In the genomic region with DNA sequence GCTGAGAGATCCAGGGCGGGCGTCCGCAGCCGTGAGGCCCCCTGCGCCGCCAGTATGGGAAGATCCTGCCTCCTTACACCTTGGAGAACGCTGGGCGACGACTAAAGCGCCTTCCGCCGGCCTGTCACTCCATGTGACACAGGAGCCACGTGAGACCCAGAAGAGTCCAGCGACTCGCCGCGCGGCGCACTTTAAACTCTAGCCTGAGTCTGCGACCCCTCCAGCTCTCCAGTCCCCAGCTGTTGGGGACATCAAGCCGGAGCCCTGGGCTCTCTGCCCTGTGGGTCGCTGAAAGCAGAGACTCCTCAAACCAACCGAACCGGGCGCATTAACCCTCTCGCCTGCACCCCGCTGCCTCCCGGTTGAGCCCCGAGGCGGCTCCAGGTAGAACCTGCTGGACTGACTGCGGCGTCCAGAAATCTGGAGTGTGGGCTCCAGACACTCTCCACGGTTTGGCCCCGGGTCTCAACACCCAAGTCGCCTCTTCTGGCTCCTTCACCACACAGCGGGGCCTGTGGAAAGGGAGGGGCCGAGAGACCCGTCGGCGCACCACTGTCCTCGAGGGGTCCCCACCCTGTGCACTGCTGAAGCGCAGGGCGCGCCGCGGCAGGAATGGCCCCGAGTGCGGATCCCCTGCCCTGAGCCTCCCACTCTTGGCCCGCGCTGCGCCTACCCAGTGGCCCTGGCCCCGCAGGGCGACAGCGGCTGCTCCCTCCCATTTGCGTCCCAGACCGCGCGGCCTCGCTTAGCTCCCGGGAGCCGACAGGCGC, we compare ENCODE assay signal across 8 cellular contexts. TPM values are rescaled to one million over a fixed set of nuclear protein-coding genes. Genes with fewer than 3 reads are reported as not detected.
A peak's percentile ranks its signal among the peaks of the same experiment; 100 is the strongest.
DNase-seq lines count a peak whose midpoint lies in the region; ATAC-seq, FAIRE-seq and TF ChIP-seq lines count a peak whose summit lies in the region.

No MANE protein-coding gene starts in this region.

- ATAC-seq in naive thymus-derived CD4-positive, alpha-beta T cell, result no peak
- no peak for ATAC-seq in HG03039 (IDR thresholded peaks at IDR 0.05; ENCODE audit: unreplicated experiment)

- H2BK5ac ChIP-seq in H1 (ENCODE audit: low read depth, low read length), result peak overlapping the region; percentile 37; the same call in 1 of the 2 replicates

- TF ChIP-seq RAD21 in H1 (IDR thresholded peaks at IDR 0.05 in 1 of 2, conservative IDR thresholded peaks at IDR 0.05 in 1 of 2; ENCODE audit: low read depth in 2 of 2, low read length in 2 of 2), result no peak

- FAIRE-seq in H1 (lab: Jason Lieb, UNC) (no peak), D721Med (lab: Jason Lieb, UNC) (no peak)

- POLR2A ChIA-PET in H1 (lab: Charles Lee; ENCODE audit: partially characterized antibody), result interaction anchor here (0.6 to 0.7 kb wide), 2 partner anchors 15 to 195 kb away, joined by 3 read pairs; no protein-coding TSS in a partner anchor
- POLR2A ChIA-PET in naive thymus-derived CD4-positive, alpha-beta T cell (lab: Charles Lee), result interaction anchor here (1.2 to 1.5 kb wide), 4 partner anchors 44 to 218 kb away, joined by 4 to 6 read pairs (median 4); no protein-coding TSS in a partner anchor

- no peak for TF ChIP-seq POLR2A in H1 (IDR thresholded peaks at IDR 0.05; ENCODE audit: control extremely low read depth in 1 of 2, low read depth in 2 of 2, low read length in 2 of 2)

- H3K27me3 Mint-ChIP-seq in naive thymus-derived CD4-positive, alpha-beta T cell, result peaks cover 0 to 34% (median 0%) of the 10 kb centered on the region in 5 donors

- H3K36me3 Mint-ChIP-seq in naive thymus-derived CD4-positive, alpha-beta T cell, result peaks cover 0 to 8% (median 0%) of the 10 kb centered on the region in 5 donors

- H3K4me3 ChIP-seq in H1 (ENCODE audit: extremely low read depth in 1 of 4, insufficient read depth in 2 of 4, low read depth in 3 of 4, low read length in 4 of 4), result peak overlapping the region; percentile 54 to 91 (median 68)
- H3K4me3 ChIP-seq in naive thymus-derived CD4-positive, alpha-beta T cell (ENCODE audit: low read length), result peak overlapping the region; percentile 92
- H3K4me3 ChIP-seq in tibial artery, result peak overlapping the region; percentile 55 to 68

- peak overlapping the region; percentile 46 for H4K91ac ChIP-seq in H1 (replicated peaks; ENCODE audit: insufficient read length, low read length)

- peak overlapping the region; percentile 33 for H3K56ac ChIP-seq in H1 (replicated peaks; ENCODE audit: insufficient read length, low read depth, low read length)

- H2BK15ac ChIP-seq in H1 (ENCODE audit: low read length), result no peak overlapping the region

- CTCF ChIA-PET in H1 (lab: Charles Lee; ENCODE audit: partially characterized antibody), result interaction anchor here (0.6 to 2.7 kb wide), 6 partner anchors 9 to 561 kb away, joined by 3 to 8 read pairs (median 4); no protein-coding TSS in a partner anchor
- CTCF ChIA-PET in naive thymus-derived CD4-positive, alpha-beta T cell (lab: Charles Lee), result interaction anchor here (0.6 to 5.6 kb wide), 6 partner anchors 26 to 493 kb away, joined by 3 to 39 read pairs (median 6); no protein-coding TSS in a partner anchor

- peak overlapping the region in 3 of 9 donors; percentile 24 to 28 (median 25) for H3K27ac Mint-ChIP-seq in naive thymus-derived CD4-positive, alpha-beta T cell

- peaks cover 0 to 4% (median 0%) of the 10 kb centered on the region in 11 donors for H3K9me3 Mint-ChIP-seq in naive thymus-derived CD4-positive, alpha-beta T cell

- intact Hi-C loops in naive thymus-derived CD4-positive, alpha-beta T cell (cut with micrococcal nuclease), result loop anchor here (5.0 to 10.0 kb wide), 5 partner anchors 100 to 1000 kb away; partner anchors contain the start of genes GATA3 (in 1 of the 2) and PRKCQ (in 1 of the 2)
- intact Hi-C loops in tibial artery (cut with DNase I; ENCODE audit: low total_unique reads), result no loop called here

- H3K4me2 ChIP-seq in H1 (ENCODE audit: insufficient read depth in 1 of 2, low read depth in 2 of 2, low read length in 2 of 2), result peak overlapping the region; percentile 85 to 100

- WGBS in H1 (ENCODE audit: extremely low coverage in 1 of 2, insufficient coverage in 1 of 2, insufficient read length in 1 of 2, insufficient replicate concordance in 2 of 2, low coverage in 1 of 2, low lambda C conversion rate in 2 of 2, missing lambda C conversion rate in 1 of 2), 2 experiments, result 1% methylated on average over 52 of the region's 62 CpGs; no CpG with 5 or more reads in 1 of the 2 experiments

- DNase-seq in activated CD4-positive, alpha-beta T cell treated with anti-CD3 and anti-CD28 coated beads for 4 hours, result peak; percentile 14 to 37
- DNase-seq in activated CD4-positive, alpha-beta T cell treated with anti-CD3 and anti-CD28 coated beads, Interleukin-2, amount 50 U/mL, for 1 hour, result no peak
- DNase-seq in H1 (ENCODE audit: low read depth in 1 of 2, low spot score in 2 of 2) (peak in 1 of 2 experiments; percentile 83), tibial artery (peak in 1 of 2 donors; percentile 67), D721Med (ENCODE audit: insufficient read length, low spot score) (no peak), NCI-H1930 (lab: John Stamatoyannopoulos, UW) (no peak)
- DNase-seq in naive thymus-derived CD4-positive, alpha-beta T cell, result peak in 7 of 9 donors; percentile 9 to 49 (median 15)

- H3K18ac ChIP-seq in H1 (ENCODE audit: extremely low read depth, low read length), result peak overlapping the region; percentile 51; the same call in 1 of the 2 replicates

- peak overlapping the region; percentile 18 for H2BK120ac ChIP-seq in H1 (replicated peaks; ENCODE audit: low read depth, low read length)

- peaks cover 0 to 5% of the 10 kb centered on the region in 2 experiments for H4K20me1 ChIP-seq in H1 (replicated peaks in 1 of 2; ENCODE audit: control insufficient read depth in 1 of 2, insufficient read depth in 2 of 2, low read length in 2 of 2)

- H3K27me3 ChIP-seq in H1 (replicated peaks in 1 of 4; ENCODE audit: control insufficient read depth in 3 of 4, extremely low read depth in 1 of 4, insufficient read depth in 3 of 4, low read length in 3 of 4) (peaks cover 12 to 63% (median 42%) of the 10 kb centered on the region in 4 experiments; a peak in 6 of 7 replicates), tibial artery (peaks cover 0 to 58% of the 10 kb centered on the region in 2 donors)
- no peaks in the 10 kb centered on the region for H3K27me3 ChIP-seq in naive thymus-derived CD4-positive, alpha-beta T cell (ENCODE audit: control insufficient read depth in 2 of 2, insufficient read depth in 2 of 2, low read length in 2 of 2)

- H3K4me3 Mint-ChIP-seq in naive thymus-derived CD4-positive, alpha-beta T cell, result peak overlapping the region; percentile 65 to 100 (median 98)

- TF ChIP-seq EP300 in H1 (IDR thresholded peaks at IDR 0.05; ENCODE audit: borderline replicate concordance in 1 of 2, low read depth in 2 of 2, low read length in 2 of 2), result no peak

- H4K8ac ChIP-seq in H1 (ENCODE audit: extremely low read depth, insufficient read depth, low read length), result peak overlapping the region; percentile 39; the same call in 1 of the 2 replicates

- no peak overlapping the region for H3K4ac ChIP-seq in H1 (replicated peaks; ENCODE audit: insufficient read length, low read depth, low read length)

- no peaks in the 10 kb centered on the region for H3K9me3 ChIP-seq in H1 (ENCODE audit: insufficient read depth in 2 of 2, low read depth in 1 of 2, low read length in 1 of 2)
- no peaks in the 10 kb centered on the region for H3K9me3 ChIP-seq in naive thymus-derived CD4-positive, alpha-beta T cell (ENCODE audit: control insufficient read depth in 2 of 3, low read length in 3 of 3)
- no peaks in the 10 kb centered on the region for H3K9me3 ChIP-seq in tibial artery

- H2BK20ac ChIP-seq in H1 (ENCODE audit: low read length), result 0 out of 2 replicates have a peak overlapping the region, but pooled peaks have one; percentile 61

- H3K36me3 ChIP-seq in H1 (ENCODE audit: control insufficient read depth in 2 of 4, insufficient read depth in 4 of 4, low read length in 3 of 4) (no peaks in the 10 kb centered on the region), tibial artery (no peaks in the 10 kb centered on the region)
- peaks cover 0 to 13% (median 0%) of the 10 kb centered on the region in 3 experiments for H3K36me3 ChIP-seq in naive thymus-derived CD4-positive, alpha-beta T cell (ENCODE audit: control insufficient read depth in 2 of 3, insufficient read depth in 3 of 3, low read length in 3 of 3)

- H3K4me1 ChIP-seq in H1 (replicated peaks in 1 of 4; ENCODE audit: control insufficient read depth in 3 of 4, insufficient read depth in 4 of 4, low read length in 3 of 4), result peaks cover 2 to 14% (median 6%) of the 10 kb centered on the region in 4 experiments; a peak in 6 of 7 replicates
- H3K4me1 ChIP-seq in naive thymus-derived CD4-positive, alpha-beta T cell (ENCODE audit: control insufficient read depth in 2 of 2, insufficient read depth in 2 of 2, low read length in 2 of 2), result peaks cover 12 to 19% of the 10 kb centered on the region in 2 donors
- peaks cover 0 to 56% (median 41%) of the 10 kb centered on the region in 4 donors for H3K4me1 ChIP-seq in tibial artery

- no peak overlapping the region for H3K23ac ChIP-seq in H1 (ENCODE audit: insufficient read length)

- H3K14ac ChIP-seq in H1 (ENCODE audit: insufficient read length), result no peak overlapping the region

- H3K23me2 ChIP-seq in H1 (ENCODE audit: low read depth, low read length), result peaks cover 42% of the 10 kb centered on the region

- H3K79me1 ChIP-seq in H1 (ENCODE audit: low read depth, low read length), result no peaks in the 10 kb centered on the region

- H4K5ac ChIP-seq in H1 (ENCODE audit: insufficient read length, low read depth, low read length), result no peak overlapping the region

- no peak overlapping the region for H3K27ac ChIP-seq in H1 (ENCODE audit: low read depth, low read length)
- H3K27ac ChIP-seq in naive thymus-derived CD4-positive, alpha-beta T cell (ENCODE audit: low read depth, low read length), result no peak overlapping the region
- H3K27ac ChIP-seq in tibial artery, result no peak overlapping the region

- peaks cover 0 to 7% of the 10 kb centered on the region in 2 experiments; a peak in 2 of 4 replicates for H3K79me2 ChIP-seq in H1 (ENCODE audit: control insufficient read depth in 1 of 2, insufficient read depth in 2 of 2, low read length in 2 of 2)

- no peak overlapping the region for H2AK5ac ChIP-seq in H1 (ENCODE audit: low read depth, low read length)

- peak overlapping the region; percentile 96 for H2AFZ ChIP-seq in H1 (ENCODE audit: low read length)

- TF ChIP-seq CTCF in H1 (IDR thresholded peaks at IDR 0.05; ENCODE audit: control extremely low read depth in 1 of 3, insufficient read depth in 1 of 3, low read depth in 1 of 3, low read length in 3 of 3) (no peak; a peak in 1 of 4 replicates), tibial artery (IDR thresholded peaks at IDR 0.05) (no peak), D721Med (IDR thresholded peaks at IDR 0.05; ENCODE audit: insufficient read depth, missing control alignments) (no peak)

- H2BK12ac ChIP-seq in H1 (ENCODE audit: low read depth, low read length), result peak overlapping the region; percentile 84; the same call in 1 of the 2 replicates

- H3K4me1 Mint-ChIP-seq in naive thymus-derived CD4-positive, alpha-beta T cell, result peaks cover 14 to 43% (median 36%) of the 10 kb centered on the region in 7 donors

- no peak overlapping the region for H3K9ac ChIP-seq in H1 (replicated peaks in 1 of 4; ENCODE audit: extremely low read depth in 1 of 4, low read depth in 3 of 4, low read length in 3 of 4)

RNA-seq across cellular contexts. Expression of gene SFMBT2, which starts 1.8 kb away (rescaled TPM):
- 8.6 and 11.0 TPM in 2 replicates for total RNA-seq in H1 (2021; fragmentation: NEBNext Ultra II Directional; extraction: Animal tissue kit (Norgen Biotek cat#: 25700))
- 2.9 and 3.4 TPM in 2 replicates for polyA plus RNA-seq in H1 (2011; rRNA removed)
- 3.7 TPM for polyA plus RNA-seq in H1 (2011; cell fraction: cytosol; rRNA removed)
- 9.6 TPM for polyA plus RNA-seq in H1 (2011; cell fraction: nucleus; rRNA removed)
- polyA plus RNA-seq in H1 (2012, experiment 1 of 2), result 2.8 to 5.2 TPM (median 4.2 TPM) in 4 replicates
- 0.37 TPM for polyA plus RNA-seq in H1 (2012, experiment 2 of 2)
- polyA plus RNA-seq in H1 (2013, experiment 1 of 2), result 2.7 TPM
- polyA plus RNA-seq in H1 (2013, experiment 2 of 2), result 2.6 TPM
- polyA minus RNA-seq in H1 (2011; rRNA and poly(A)+ RNA removed), result 10.4 and 10.8 TPM in 2 replicates
- polyA minus RNA-seq in H1 (2011; cell fraction: cytosol; rRNA and poly(A)+ RNA removed), result 5.7 TPM
- 21.6 TPM for polyA minus RNA-seq in H1 (2011; cell fraction: nucleus; rRNA and poly(A)+ RNA removed)
- total RNA-seq in naive thymus-derived CD4-positive, alpha-beta T cell, result 10 to 100 TPM; 38.6 to 50.9 (median 40.9) TPM
- 1 to 10 TPM; 7.4 to 8.1 TPM for polyA plus RNA-seq in naive thymus-derived CD4-positive, alpha-beta T cell

Comparison
In these comparisons a context has a peak if more than half of its experiments do, and no peak if none do; other contexts are left out.
1. DNase-seq: peak in activated CD4-positive, alpha-beta T cell treated with anti-CD3 and anti-CD28 coated beads for 4 hours (2 of 2) and naive thymus-derived CD4-positive, alpha-beta T cell (7 of 9); none in activated CD4-positive, alpha-beta T cell treated with anti-CD3 and anti-CD28 coated beads, Interleukin-2, amount 50 U/mL, for 1 hour (single experiment), D721Med (single experiment) and NCI-H1930 (0 of 2).
2. Peak in every context shown above with its lines, with median percentiles within 50 percentile points of each other: H3K4me3 ChIP-seq.